ENCODE assay signal across 11 cellular contexts in genomic region chr17:45236002-45236606, GRCh38. TPM values are rescaled to one million over a fixed set of nuclear protein-coding genes. Genes with fewer than 3 reads are reported as not detected.
DNase-seq lines count a peak whose midpoint lies in the region; ATAC-seq and TF ChIP-seq lines count a peak whose summit lies in the region.
"Had no signal": no experiment of that assay in that cellular context is flagged by ENCODE, and none has a peak within 500 bp of the region (broad histone marks: within the 10 kb centered on the region; RNA-seq: fewer than 3 reads in every experiment).

No MANE protein-coding gene starts in this region.

- H3K9me3 Mint-ChIP-seq in T-cell = no peaks in the 10 kb centered on the region

- H3K27me3 ChIP-seq in left lung (peaks cover 0 to 1% of the 10 kb centered on the region in 2 donors), testis (no peaks in the 10 kb centered on the region)
- H3K27me3 ChIP-seq: pancreas had no signal

- H3K27ac ChIP-seq in left lung (no peak overlapping the region), testis (no peak overlapping the region)
- H3K27ac ChIP-seq: pancreas had no signal

- H3K36me3 ChIP-seq in left lung (peaks cover 0 to 78% of the 10 kb centered on the region in 2 donors), testis (ENCODE audit: low read depth, missing control alignments) (no peaks in the 10 kb centered on the region)
- H3K36me3 ChIP-seq: pancreas had no signal

- H3K4me3 Mint-ChIP-seq in T-cell = no peak overlapping the region

- peaks cover 62 to 67% (median 62%) of the 10 kb centered on the region in 3 donors for H3K4me1 Mint-ChIP-seq in T-cell

- ATAC-seq in Right ventricle myocardium inferior (no peak), left ventricle myocardium superior (no peak), T-cell (replicated peaks in 1 of 4) (no peak), left lung (no peak), GM21360 (IDR thresholded peaks at IDR 0.05; ENCODE audit: unreplicated experiment) (no peak), GM21423 (IDR thresholded peaks at IDR 0.05; ENCODE audit: unreplicated experiment) (no peak), sciatic nerve (no peak)

- intact Hi-C loops in Right ventricle myocardium inferior (cut with DNase I) (no loop called here), left ventricle myocardium superior (cut with micrococcal nuclease) (no loop called here), left lung (cut with DNase I) (no loop called here), testis (cut with DNase I; ENCODE audit: low total_unique reads) (loop anchor here (10.0 kb wide), 1 partner anchor 149 kb away; no protein-coding TSS in a partner anchor), sciatic nerve (cut with DNase I) (no loop called here)

- DNase-seq in Right ventricle myocardium inferior (ENCODE audit: missing footprints) (peak; percentile 65), left ventricle myocardium superior (no peak), T-cell (no peak), left lung (peak in 1 of 2 donors; percentile 68), testis (no peak), sciatic nerve (ENCODE audit: low spot score) (no peak)

- H3K27me3 Mint-ChIP-seq in T-cell = no peaks in the 10 kb centered on the region

- H3K36me3 Mint-ChIP-seq in T-cell = peaks cover 53% of the 10 kb centered on the region

- TF ChIP-seq CTCF in left lung (IDR thresholded peaks at IDR 0.05) (peak; percentile 2 to 48), testis (IDR thresholded peaks at IDR 0.05) (peak in 2 of 3 experiments; percentile 1 to 35)

- peaks cover 3 to 53% of the 10 kb centered on the region in 2 donors for H3K4me1 ChIP-seq in left lung
- peaks cover 4% of the 10 kb centered on the region for H3K4me1 ChIP-seq in testis

- CTCF ChIA-PET in T-cell (lab: Charles Lee) = interaction anchor here (0.5 to 10.1 kb wide), 14 partner anchors 10 to 1757 kb away, joined by 3 to 117 read pairs (median 5); partner anchors contain the start of gene ACBD4 (in 2 of the 2)

- H3K27ac Mint-ChIP-seq in T-cell = peak overlapping the region; percentile 86 to 99

- TF ChIP-seq POLR2A in testis (IDR thresholded peaks at IDR 0.05) = no peak

- H3K4me3 ChIP-seq in left lung (no peak overlapping the region), testis (no peak overlapping the region)
- H3K4me3 ChIP-seq: pancreas had no signal

- POLR2A ChIA-PET in T-cell (lab: Charles Lee) = interaction anchor here in 1 of 2 donors (1.8 kb wide), 1 partner anchor 10 kb away, joined by 5 read pairs; no protein-coding TSS in a partner anchor

- WGBS in testis, 2 donors = 60 to 72% methylated on average over 2 to 17 of the region's 17 CpGs

- H3K9me3 ChIP-seq in left lung (no peaks in the 10 kb centered on the region), testis (no peaks in the 10 kb centered on the region)
- H3K9me3 ChIP-seq: pancreas had no signal

RNA-seq across cellular contexts. Expression of gene FMNL1, which starts 14.4 kb away (rescaled TPM):
- total RNA-seq in Right ventricle myocardium inferior (13.7 TPM), left ventricle myocardium superior (14.0 TPM), T-cell (100 to 1,000 TPM; 362 to 473 (median 457) TPM), left lung (100 to 1,000 TPM in 1 of 2 donors, 10 to 100 TPM in 1; 42.0 to 118 TPM), testis (10 to 100 TPM; 11.1 to 15.8 TPM), sciatic nerve (39.6 TPM)
- polyA plus RNA-seq in testis (ENCODE audit: insufficient read depth, low read depth, low replicate concordance) = 13.9 TPM

RNA-seq across cellular contexts. Expression of gene SPATA32, which starts 25.8 kb away (rescaled TPM):
- not detected for total RNA-seq in Right ventricle myocardium inferior
- not detected for total RNA-seq in left ventricle myocardium superior
- total RNA-seq in T-cell = under 1 TPM in 4 of 5 donors, not detected in 1; 0.37 to 0.55 (median 0.42) TPM
- total RNA-seq in left lung = not detected
- 10 to 100 TPM; 15.5 to 47.4 TPM for total RNA-seq in testis
- 72.0 TPM for polyA plus RNA-seq in testis (ENCODE audit: insufficient read depth, low read depth, low replicate concordance)
- total RNA-seq in sciatic nerve = not detected
- total RNA-seq: astrocyte, glomerular endothelial cell had no signal

Comparison
In these comparisons a context has a peak if more than half of its experiments do, and no peak if none do; other contexts are left out.
1. RNA of gene SPATA32, which starts 25.8 kb away (total RNA-seq): 15.5 to 47.4 TPM in testis; 0.37 to 0.55 TPM in T-cell, not detected in left lung, not detected in Right ventricle myocardium inferior (single experiment), not detected in left ventricle myocardium superior (single experiment) and not detected in sciatic nerve (single experiment); every median in the first group is over 10 times any median in the second.